8 cellular contexts compared by ENCODE assay signal in genomic region chrX:64975989-64976672, GRCh38. TPM values are rescaled to one million over a fixed set of nuclear protein-coding genes. Genes with fewer than 3 reads are reported as not detected.
DNase-seq lines count a peak whose midpoint lies in the region; ATAC-seq and TF ChIP-seq lines count a peak whose summit lies in the region.

ZC4H2 (minus strand) TSS chrX:64976450; CDS start chrX:64976377, 73 bp downstream.

- TF ChIP-seq CTCF in Caco-2 (IDR thresholded peaks at IDR 0.05; ENCODE audit: insufficient read depth in 1 of 2, low read depth in 1 of 2, low read length in 1 of 2, severe bottlenecking in 1 of 2, unreplicated experiment in 1 of 2) (no peak), IMR-90 (conservative IDR thresholded peaks at IDR 0.05; ENCODE audit: low read depth, low read length) (no peak), astrocyte of the cerebellum (IDR thresholded peaks at IDR 0.05; ENCODE audit: low read depth, low read length, missing control alignments) (no peak)

- H2BK5ac ChIP-seq in IMR-90 (ENCODE audit: low read depth, low read length, poor library complexity, severe bottlenecking): no peak within 1 kb of the TSS

- no CpG with 5 or more reads among the region's 17 CpGs for whole genome bisulfite sequencing in IMR-90 (ENCODE audit: extremely low coverage in 2 of 2, insufficient read length in 1 of 2), 2 experiments

- H3K27ac ChIP-seq in IMR-90 (ENCODE audit: insufficient read depth, low read length) (peak within 1 kb of the TSS; percentile 44; the same call in 1 of the 2 replicates), rectal smooth muscle tissue (ENCODE audit: low read depth, low read length) (peak within 1 kb of the TSS; percentile 21)

- peak within 1 kb of the TSS; percentile 11; the same call in 1 of the 2 replicates for H3K56ac ChIP-seq in IMR-90 (ENCODE audit: extremely low read depth, insufficient read depth, low read length)

- no peaks in the 10 kb centered on the region for H3K4me1 ChIP-seq in Caco-2
- H3K4me1 ChIP-seq in IMR-90 (ENCODE audit: control insufficient read depth, insufficient read depth, low read length): no peaks in the 10 kb centered on the region
- no peaks in the 10 kb centered on the region for H3K4me1 ChIP-seq in rectal smooth muscle tissue (ENCODE audit: control insufficient read depth, insufficient read depth, low read length)

- in situ Hi-C loops in IMR-90 (cut with MboI; ENCODE audit: low sequenced_read_pairs): no loop called here
- in situ Hi-C loops in astrocyte of the cerebellum (cut with HindIII; ENCODE audit: low sequenced_read_pairs): no loop called here

- TF ChIP-seq RAD21 in IMR-90 (IDR thresholded peaks at IDR 0.05; ENCODE audit: low read length): no peak

- TF ChIP-seq POLR2A in IMR-90 (IDR thresholded peaks at IDR 0.05; ENCODE audit: low read depth, low read length): no peak

- BruUV-seq in Caco-2 (replicated peaks; lab: Mats Ljungman, UMichigan) (TSS peak; percentile 46), IMR-90 (replicated peaks; lab: Mats Ljungman, UMichigan) (no TSS peak)

- no peak within 1 kb of the TSS for H2BK120ac ChIP-seq in IMR-90 (ENCODE audit: low read depth, low read length)

- peak within 1 kb of the TSS; percentile 44 for H2AK9ac ChIP-seq in IMR-90 (replicated peaks; ENCODE audit: low read depth, low read length, poor library complexity)

- no peaks in the 10 kb centered on the region for H4K20me1 ChIP-seq in IMR-90 (ENCODE audit: insufficient read depth, low read length)

- H3K36me3 ChIP-seq in Caco-2 (ENCODE audit: control insufficient read depth, insufficient read depth, low read length) (no peaks in the 10 kb centered on the region), IMR-90 (ENCODE audit: control insufficient read depth, insufficient read depth, low read length) (no peaks in the 10 kb centered on the region), rectal smooth muscle tissue (ENCODE audit: control insufficient read depth, insufficient read depth, low read length) (no peaks in the 10 kb centered on the region)

- H3K4me3 ChIP-seq in Caco-2 (ENCODE audit: low read depth, low read length) (peak within 1 kb of the TSS; percentile 67), IMR-90 (ENCODE audit: insufficient read depth, low read depth, low read length) (peak within 1 kb of the TSS; percentile 74), astrocyte of the cerebellum (ENCODE audit: low read depth, low read length) (peak within 1 kb of the TSS; percentile 65), rectal smooth muscle tissue (ENCODE audit: low read length) (peak within 1 kb of the TSS; percentile 78)

- POLR2A ChIA-PET in Caco-2 (lab: Charles Lee) (interaction anchor here (0.6 kb wide), 1 partner anchor 58 kb away, joined by 4 read pairs; the partner anchor contains the start of gene ZC3H12B), IMR-90 (lab: Charles Lee; ENCODE audit: unreplicated experiment) (no interaction called here)

- no peaks in the 10 kb centered on the region for H3K9me3 ChIP-seq in Caco-2
- no peaks in the 10 kb centered on the region for H3K9me3 ChIP-seq in IMR-90 (ENCODE audit: control insufficient read depth, insufficient read depth, low read length)

- dilution Hi-C loops in IMR-90 (cut with HindIII; ENCODE audit: low sequenced_read_pairs, unreplicated experiment): no loop called here

- no peak within 1 kb of the TSS for H3K14ac ChIP-seq in IMR-90 (replicated peaks; ENCODE audit: low read depth, low read length)

- H3K4ac ChIP-seq in IMR-90 (ENCODE audit: low read depth, low read length): peak within 1 kb of the TSS; percentile 16; the same call in 1 of the 2 replicates

- CTCF ChIA-PET in Caco-2 (lab: Charles Lee) (no interaction called here), IMR-90 (lab: Yijun Ruan, JAX) (interaction anchor here (1.4 kb wide), 1 partner anchor 66 kb away, joined by 3 read pairs; no protein-coding TSS in a partner anchor)

- H3K27ac Mint-ChIP-seq in Caco-2 (ENCODE audit: unreplicated experiment): peak within 1 kb of the TSS; percentile 73

- H3K9me1 ChIP-seq in IMR-90 (ENCODE audit: insufficient read depth, low read length): no peaks in the 10 kb centered on the region

- no peak within 1 kb of the TSS for H3K18ac ChIP-seq in IMR-90 (ENCODE audit: low read depth, low read length)

- no peak within 1 kb of the TSS for H3K23ac ChIP-seq in IMR-90 (ENCODE audit: low read depth, low read length)

- peak within 1 kb of the TSS; percentile 90 for H3K4me3 Mint-ChIP-seq in Caco-2 (ENCODE audit: unreplicated experiment)

- intact Hi-C loops in Caco-2 (cut with micrococcal nuclease; ENCODE audit: unreplicated experiment): loop anchor here (1.0 to 5.0 kb wide), 3 partner anchors 57 to 221 kb away; partner anchors contain the start of gene ZC3H12B
- intact Hi-C loops in IMR-90 (cut with micrococcal nuclease): loop anchor here (1.0 kb wide), 1 partner anchor 58 kb away; the partner anchor contains the start of gene ZC3H12B

- H3K27me3 Mint-ChIP-seq in Caco-2 (ENCODE audit: insufficient read depth, unreplicated experiment): no peaks in the 10 kb centered on the region

- no peak within 1 kb of the TSS for H2BK15ac ChIP-seq in IMR-90 (ENCODE audit: low read depth, low read length)

- 0 out of 4 replicates have a peak, but pooled peaks cover 0 to 4% of the 10 kb centered on the region in 2 experiments for H3K79me1 ChIP-seq in IMR-90 (ENCODE audit: low read depth in 1 of 2, low read length in 2 of 2)

- DNase-seq in Caco-2 (peak; percentile 70 to 71), IMR-90 (peak; percentile 76), T-helper 2 cell (peak in 4 of 5 experiments; percentile 35 to 82 (median 52)), astrocyte of the cerebellum (ENCODE audit: low read depth) (peak; percentile 55), hepatic stellate cell (ENCODE audit: low spot score) (peak; percentile 58), NCI-H1092 (lab: John Stamatoyannopoulos, UW) (no peak)

- H2BK20ac ChIP-seq in IMR-90 (ENCODE audit: low read depth, low read length): no peak within 1 kb of the TSS

- peak within 1 kb of the TSS in 1 of 2 experiments; percentile 77; a peak in 3 of 4 replicates for H4K8ac ChIP-seq in IMR-90 (ENCODE audit: low read depth in 2 of 2, low read length in 2 of 2)

- no peaks in the 10 kb centered on the region for H3K27me3 ChIP-seq in Caco-2 (replicated peaks; ENCODE audit: control insufficient read depth, insufficient read depth, low read length)
- no peaks in the 10 kb centered on the region for H3K27me3 ChIP-seq in IMR-90 (ENCODE audit: control insufficient read depth, insufficient read depth, low read length)
- no peaks in the 10 kb centered on the region for H3K27me3 ChIP-seq in rectal smooth muscle tissue (ENCODE audit: control insufficient read depth, insufficient read depth, low read length)

- peaks cover 9% of the 10 kb centered on the region for H3K9me3 Mint-ChIP-seq in Caco-2 (ENCODE audit: unreplicated experiment)

- peak within 1 kb of the TSS; percentile 63 for H3K4me2 ChIP-seq in IMR-90 (ENCODE audit: low read depth, low read length)

- H4K91ac ChIP-seq in IMR-90 (ENCODE audit: insufficient read depth, low read depth, low read length): no peak within 1 kb of the TSS

- H3K4me1 Mint-ChIP-seq in Caco-2 (ENCODE audit: low read depth, unreplicated experiment): peaks cover 4% of the 10 kb centered on the region

- H4K5ac ChIP-seq in IMR-90 (ENCODE audit: low read depth, low read length): peak within 1 kb of the TSS; percentile 6; the same call in 1 of the 2 replicates

- peak within 1 kb of the TSS; percentile 65 for H3K9ac ChIP-seq in IMR-90 (ENCODE audit: low read depth, low read length)
- H3K9ac ChIP-seq in rectal smooth muscle tissue (ENCODE audit: low read length): no peak within 1 kb of the TSS

- H2AFZ ChIP-seq in IMR-90 (replicated peaks; ENCODE audit: low read length, poor library complexity): peak within 1 kb of the TSS; percentile 88

- ATAC-seq in GM21526 (IDR thresholded peaks at IDR 0.05; ENCODE audit: low FRiP score, unreplicated experiment) (peak; percentile 99), IMR-90 (ENCODE audit: low read depth) (peak; percentile 99)

- H3K36me3 Mint-ChIP-seq in Caco-2 (ENCODE audit: insufficient read depth, unreplicated experiment): peaks cover 4% of the 10 kb centered on the region

- H2AK5ac ChIP-seq in IMR-90 (ENCODE audit: low read depth, low read length): no peak within 1 kb of the TSS

TF ChIP-seq in IMR-90, 13 proteins besides CTCF, POLR2A, EP300 and RAD21:
- peak; percentile 36; the same call in 1 of the 2 replicates for TF ChIP-seq MAZ (IDR thresholded peaks at IDR 0.05; ENCODE audit: borderline replicate concordance, low read depth, low read length)
- no peak for TF ChIP-seq MXI1 (IDR thresholded peaks at IDR 0.05; ENCODE audit: borderline replicate concordance, low read depth, low read length)

RNA-seq across cellular contexts. Expression of gene ZC4H2, which starts in this region (rescaled TPM):
- total RNA-seq in Caco-2 (2022): 7.3 and 7.6 TPM in 2 replicates
- 9.2 and 10.6 TPM in 2 replicates for total RNA-seq in IMR-90 (2012; rRNA removed)
- 13.6 and 15.3 TPM in 2 replicates for polyA plus RNA-seq in IMR-90 (2012; rRNA removed)
- polyA plus RNA-seq in IMR-90 (2012; cell fraction: cytosol; rRNA removed): 8.1 and 17.3 TPM in 2 replicates
- 8.6 and 19.6 TPM in 2 replicates for polyA plus RNA-seq in IMR-90 (2012; cell fraction: nucleus; rRNA removed; ENCODE audit: low replicate concordance)
